Comparison of ENCODE assay signal across 1 cellular context in genomic region chr10:3495281-3495680, GRCh38.
TF ChIP-seq lines count a peak whose summit lies in the region.

No MANE protein-coding gene starts in this region.

TF ChIP-seq in IMR-90, 13 proteins besides CTCF, POLR2A, EP300 and RAD21:
- TF ChIP-seq FOS (IDR thresholded peaks at IDR 0.05; ENCODE audit: low read depth, low read length) (no peak), ELK1 (IDR thresholded peaks at IDR 0.05; ENCODE audit: borderline replicate concordance, low read depth, low read length) (no peak), CEBPB (IDR thresholded peaks at IDR 0.05; ENCODE audit: low read depth, low read length) (no peak), BHLHE40 (IDR thresholded peaks at IDR 0.05; ENCODE audit: low read depth, low read length) (no peak), RCOR1 (IDR thresholded peaks at IDR 0.05; ENCODE audit: insufficient replicate concordance, low read length) (no peak), MAFK (IDR thresholded peaks at IDR 0.05; ENCODE audit: low read depth, low read length) (no peak)
